Comparison of ENCODE assay signal across 1 cellular context in the genomic region with DNA sequence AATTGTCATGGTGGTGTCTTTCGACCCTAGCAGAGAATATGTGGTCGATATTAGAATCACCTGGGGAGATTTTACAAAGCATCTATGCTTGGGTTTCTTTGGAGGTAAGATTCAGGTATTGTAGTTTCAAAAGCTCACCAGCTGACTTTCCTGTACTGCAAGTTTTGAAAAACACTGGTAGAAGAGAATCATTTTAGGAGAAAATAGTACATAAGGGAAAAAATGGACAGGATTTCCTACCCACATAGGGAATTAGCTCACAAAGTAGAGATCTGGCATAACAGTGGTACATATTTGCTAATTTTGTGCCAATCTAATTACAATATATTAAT.
TF ChIP-seq lines count a peak whose summit lies in the region.

No MANE protein-coding gene starts in this region.

TF ChIP-seq in HepG2, 621 proteins besides CTCF, POLR2A, EP300 and RAD21:
- TF ChIP-seq, protein P1, sequence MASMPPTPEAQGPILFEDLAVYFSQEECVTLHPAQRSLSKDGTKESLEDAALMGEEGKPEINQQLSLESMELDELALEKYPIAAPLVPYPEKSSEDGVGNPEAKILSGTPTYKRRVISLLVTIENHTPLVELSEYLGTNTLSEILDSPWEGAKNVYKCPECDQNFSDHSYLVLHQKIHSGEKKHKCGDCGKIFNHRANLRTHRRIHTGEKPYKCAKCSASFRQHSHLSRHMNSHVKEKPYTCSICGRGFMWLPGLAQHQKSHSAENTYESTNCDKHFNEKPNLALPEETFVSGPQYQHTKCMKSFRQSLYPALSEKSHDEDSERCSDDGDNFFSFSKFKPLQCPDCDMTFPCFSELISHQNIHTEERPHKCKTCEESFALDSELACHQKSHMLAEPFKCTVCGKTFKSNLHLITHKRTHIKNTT (CRISPR knock-in tag; IDR thresholded peaks at IDR 0.05): no peak
- no peak for TF ChIP-seq SRSF1 (optimal IDR thresholded peaks at IDR 0.05; ENCODE audit: low read depth, low read length)
- TF ChIP-seq SUZ12 (IDR thresholded peaks at IDR 0.05; ENCODE audit: low read depth, low read length): no peak
- no peak for TF ChIP-seq ZNF605 (CRISPR knock-in tag; IDR thresholded peaks at IDR 0.05)
- no peak for TF ChIP-seq ZNF264 (CRISPR knock-in tag; IDR thresholded peaks at IDR 0.05)
- TF ChIP-seq, protein P2, sequence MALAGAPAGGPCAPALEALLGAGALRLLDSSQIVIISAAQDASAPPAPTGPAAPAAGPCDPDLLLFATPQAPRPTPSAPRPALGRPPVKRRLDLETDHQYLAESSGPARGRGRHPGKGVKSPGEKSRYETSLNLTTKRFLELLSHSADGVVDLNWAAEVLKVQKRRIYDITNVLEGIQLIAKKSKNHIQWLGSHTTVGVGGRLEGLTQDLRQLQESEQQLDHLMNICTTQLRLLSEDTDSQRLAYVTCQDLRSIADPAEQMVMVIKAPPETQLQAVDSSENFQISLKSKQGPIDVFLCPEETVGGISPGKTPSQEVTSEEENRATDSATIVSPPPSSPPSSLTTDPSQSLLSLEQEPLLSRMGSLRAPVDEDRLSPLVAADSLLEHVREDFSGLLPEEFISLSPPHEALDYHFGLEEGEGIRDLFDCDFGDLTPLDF (CRISPR knock-in tag; IDR thresholded peaks at IDR 0.05): 0 out of 2 replicates have a peak, but pooled peaks have one; percentile 8
